1 cellular context compared by ENCODE assay signal in the genomic region with DNA sequence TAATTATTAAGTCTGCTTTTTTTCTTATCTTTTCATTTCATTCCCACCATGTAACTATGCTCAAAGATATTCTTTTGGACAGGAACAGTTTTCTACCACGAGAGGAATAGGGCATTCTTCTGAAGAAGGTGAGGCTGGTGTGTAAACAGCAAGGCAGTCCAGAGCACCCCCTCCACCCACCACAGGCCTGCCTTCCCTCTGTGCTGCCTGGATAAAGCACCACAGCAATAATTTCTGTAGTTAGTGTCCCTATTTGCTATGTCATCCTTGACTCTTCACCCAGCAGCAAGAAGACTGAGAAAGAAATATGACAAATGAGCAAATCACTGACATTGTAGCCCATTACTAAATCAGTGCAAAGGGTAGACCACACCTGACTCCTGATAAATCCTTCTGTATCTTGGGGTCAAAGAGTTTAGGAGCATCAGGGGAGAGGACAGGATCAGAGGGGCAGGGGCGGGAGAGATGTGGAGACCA.
TF ChIP-seq lines count a peak whose summit lies in the region.

No MANE protein-coding gene starts in this region.

TF ChIP-seq in SK-N-SH, 30 proteins besides CTCF, POLR2A, EP300 and RAD21 (continued from another document):
- TF ChIP-seq, protein P1, sequence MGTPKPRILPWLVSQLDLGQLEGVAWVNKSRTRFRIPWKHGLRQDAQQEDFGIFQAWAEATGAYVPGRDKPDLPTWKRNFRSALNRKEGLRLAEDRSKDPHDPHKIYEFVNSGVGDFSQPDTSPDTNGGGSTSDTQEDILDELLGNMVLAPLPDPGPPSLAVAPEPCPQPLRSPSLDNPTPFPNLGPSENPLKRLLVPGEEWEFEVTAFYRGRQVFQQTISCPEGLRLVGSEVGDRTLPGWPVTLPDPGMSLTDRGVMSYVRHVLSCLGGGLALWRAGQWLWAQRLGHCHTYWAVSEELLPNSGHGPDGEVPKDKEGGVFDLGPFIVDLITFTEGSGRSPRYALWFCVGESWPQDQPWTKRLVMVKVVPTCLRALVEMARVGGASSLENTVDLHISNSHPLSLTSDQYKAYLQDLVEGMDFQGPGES (IDR thresholded peaks at IDR 0.05; ENCODE audit: low read depth, low read length), result no peak
- no peak for TF ChIP-seq SMC3 (IDR thresholded peaks at IDR 0.05; ENCODE audit: low read depth, low read length)
